8 cellular contexts compared by ENCODE assay signal in the genomic region with DNA sequence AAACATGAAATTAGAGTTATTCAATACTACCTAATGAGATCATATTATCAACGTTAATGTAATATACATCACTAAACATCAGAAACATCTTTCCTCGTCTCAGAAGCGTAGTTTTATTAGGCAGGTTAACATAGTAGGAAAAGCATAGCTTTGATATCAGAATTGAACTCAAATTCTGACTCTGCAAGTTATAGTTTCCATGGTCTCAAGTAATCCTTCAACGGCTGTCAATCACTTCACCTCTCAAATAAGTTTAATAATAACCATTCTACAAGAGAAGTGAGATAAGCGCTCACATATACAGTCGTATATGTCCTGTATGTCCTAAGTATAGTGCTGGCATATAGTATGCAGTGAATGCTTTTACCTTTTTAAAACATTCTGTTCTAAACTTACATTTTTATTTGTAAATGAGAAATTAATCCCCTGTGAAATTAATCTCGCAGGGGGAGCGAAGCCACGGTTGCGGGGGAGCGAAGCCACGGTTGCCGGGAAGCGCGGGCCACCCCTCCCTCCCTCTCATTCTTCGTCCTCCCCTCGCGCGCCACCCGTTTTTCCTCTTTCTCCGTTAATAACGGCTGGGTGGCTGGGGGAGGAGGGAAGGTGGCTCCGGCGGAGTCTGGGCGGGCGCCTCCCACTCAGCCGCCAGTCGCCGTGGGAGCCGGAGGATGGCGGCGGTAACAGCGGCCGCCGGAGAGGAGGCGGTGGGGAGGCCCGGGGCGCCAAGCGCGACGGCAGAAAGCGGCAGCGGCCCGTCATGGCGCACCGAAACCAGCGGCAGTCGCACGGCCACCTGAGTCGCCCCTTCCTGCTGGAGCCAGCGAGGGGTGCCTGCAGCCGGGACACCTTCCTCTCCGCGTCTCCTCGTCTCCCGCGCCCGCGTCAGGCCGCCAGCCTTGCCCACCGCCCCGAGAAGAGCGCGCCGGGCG.
A peak's percentile ranks its signal among the peaks of the same experiment; 100 is the strongest.
DNase-seq lines count a peak whose midpoint lies in the region; ATAC-seq, FAIRE-seq and TF ChIP-seq lines count a peak whose summit lies in the region.
"Not testable (repeated sequence)": the region's sequence is repeated elsewhere in the genome, so short reads cannot be mapped to it uniquely, and the experiment has no call there.

No MANE protein-coding gene starts in this region.

- DNase-seq in BE2C (peak; percentile 68), GM19239 (ENCODE audit: insufficient read length, low spot score) (peak; percentile 15), NCI-H2196 (lab: John Stamatoyannopoulos, UW; ENCODE audit: unreplicated experiment) (peak; percentile 43), cerebellum (ENCODE audit: low spot score) (peak; percentile 14), islet precursor cell (peak; percentile 75)
- peak; percentile 27 for DNase-seq in activated CD4-positive, alpha-beta T cell treated with anti-CD3 and anti-CD28 coated beads for 1 hour

- ATAC-seq in HG03108 (IDR thresholded peaks at IDR 0.05; ENCODE audit: unreplicated experiment) = peak; percentile 42

- H3K9ac ChIP-seq in skeletal muscle satellite cell (ENCODE audit: low read depth, low read length) = peak overlapping the region; percentile 84

- H3K9me3 ChIP-seq in BE2C; skeletal muscle satellite cell (replicated peaks; ENCODE audit: low read length): not testable (repeated sequence)

- peak overlapping the region; percentile 57 for H3K4me3 ChIP-seq in BE2C (ENCODE audit: low read depth, low read length)
- peak overlapping the region; percentile 87 for H3K4me3 ChIP-seq in skeletal muscle satellite cell (ENCODE audit: low read length)

- peak overlapping the region; percentile 80 for H3K4me2 ChIP-seq in skeletal muscle satellite cell (ENCODE audit: low read length)

- not testable (repeated sequence) for H3K27me3 ChIP-seq in BE2C; skeletal muscle satellite cell (ENCODE audit: control insufficient read depth, insufficient read depth, low read length)

- H3K36me3 ChIP-seq in BE2C; skeletal muscle satellite cell (ENCODE audit: insufficient read depth, low read length): not testable (repeated sequence)

- TF ChIP-seq CTCF in BE2C (IDR thresholded peaks at IDR 0.05; ENCODE audit: low read depth, low read length) = not testable (repeated sequence)

- not testable (repeated sequence) for H3K4me1 ChIP-seq in BE2C; skeletal muscle satellite cell (ENCODE audit: control insufficient read depth, insufficient read depth, low read length)

- FAIRE-seq in GM19239 (lab: Jason Lieb, UNC) = not testable (repeated sequence)

Comparison
In these comparisons a context has a peak if more than half of its experiments do, and no peak if none do; other contexts are left out.
1. Peak in every context shown above with its lines: DNase-seq, ATAC-seq and H3K4me3 ChIP-seq.
2. DNase-seq: peak in every context shown above with its lines; median percentile 75 in islet precursor cell; 68 in BE2C; 43 in NCI-H2196; 27 in activated CD4-positive, alpha-beta T cell treated with anti-CD3 and anti-CD28 coated beads for 1 hour; 15 in GM19239; 14 in cerebellum.